8 cellular contexts compared by ENCODE assay signal in the genomic region with DNA sequence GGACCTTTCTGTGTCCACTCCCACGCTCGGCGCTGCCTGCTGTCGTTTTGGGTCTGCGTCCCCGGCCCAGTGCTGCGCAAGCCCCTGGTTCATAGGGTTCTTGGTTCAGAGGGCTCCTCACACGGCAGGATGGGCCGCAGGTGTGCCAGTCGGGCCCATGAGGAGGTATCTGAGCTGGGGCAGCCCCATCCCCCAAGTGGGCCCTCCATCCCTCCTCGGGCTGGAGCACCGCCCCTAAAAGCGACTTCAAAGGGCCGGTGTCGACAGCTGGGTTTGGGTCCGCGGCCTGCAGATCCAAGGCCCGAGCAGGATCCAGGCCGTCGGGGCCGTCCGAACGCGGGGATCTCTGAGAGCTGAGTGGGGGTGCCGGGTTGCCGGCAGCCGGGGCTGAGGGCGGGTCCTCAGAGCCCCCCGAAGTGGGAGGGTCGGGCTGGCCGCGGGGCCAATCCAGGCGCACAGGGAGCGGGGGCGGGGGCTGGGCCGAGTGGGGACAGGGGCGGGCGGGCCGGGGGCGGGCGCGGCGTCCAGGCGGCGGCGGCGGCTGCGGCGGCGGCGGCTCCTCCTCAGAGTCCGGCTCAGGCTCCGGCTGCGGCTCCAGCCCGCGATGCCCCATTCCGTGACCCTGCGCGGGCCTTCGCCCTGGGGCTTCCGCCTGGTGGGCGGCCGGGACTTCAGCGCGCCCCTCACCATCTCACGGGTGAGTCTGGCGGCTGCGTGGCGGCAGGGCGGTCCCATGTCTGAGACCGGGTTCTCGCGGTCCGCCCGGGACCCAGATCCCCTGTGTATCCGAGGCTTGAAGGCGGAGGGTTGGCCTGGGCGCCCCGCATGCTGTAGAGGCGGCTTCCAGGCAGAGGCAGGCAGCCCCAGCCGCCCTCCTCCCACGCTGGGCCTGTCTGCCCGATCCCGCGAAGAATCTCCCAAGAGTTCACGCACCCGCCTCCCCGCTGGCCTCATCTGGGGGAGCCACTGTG. TPM values are rescaled to one million over a fixed set of nuclear protein-coding genes. Genes with fewer than 3 reads are reported as not detected.
DNase-seq lines count a peak whose midpoint lies in the region; ATAC-seq and TF ChIP-seq lines count a peak whose summit lies in the region.

A gene with protein sequence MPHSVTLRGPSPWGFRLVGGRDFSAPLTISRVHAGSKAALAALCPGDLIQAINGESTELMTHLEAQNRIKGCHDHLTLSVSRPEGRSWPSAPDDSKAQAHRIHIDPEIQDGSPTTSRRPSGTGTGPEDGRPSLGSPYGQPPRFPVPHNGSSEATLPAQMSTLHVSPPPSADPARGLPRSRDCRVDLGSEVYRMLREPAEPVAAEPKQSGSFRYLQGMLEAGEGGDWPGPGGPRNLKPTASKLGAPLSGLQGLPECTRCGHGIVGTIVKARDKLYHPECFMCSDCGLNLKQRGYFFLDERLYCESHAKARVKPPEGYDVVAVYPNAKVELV (plus strand): TSS at position 566 of the 971 bp plus-strand sequence. CDS start 39 bp downstream, at position 605.

- WGBS in spleen, 5 donors = 26 to 63% (median 29%) methylated on average over 22 to 88 of the region's 88 CpGs

- intact Hi-C loops in spleen (cut with DNase I; ENCODE audit: low total_unique reads) = no loop called here

- no peak for ATAC-seq in HG03159 (IDR thresholded peaks at IDR 0.05; ENCODE audit: unreplicated experiment)

- H3K27ac ChIP-seq in spleen = peak within 1 kb of the TSS in 7 of 8 donors; percentile 60 to 77 (median 74)

- no peak for TF ChIP-seq POLR2A in spleen (IDR thresholded peaks at IDR 0.05)

- in situ Hi-C loops in astrocyte of the spinal cord (cut with HindIII; ENCODE audit: low sequenced_read_pairs) = no loop called here

- no peaks in the 10 kb centered on the region for H3K36me3 ChIP-seq in spleen

- DNase-seq in HFF-Myc (ENCODE audit: extremely low read depth, low read depth) (no peak), astrocyte of the spinal cord (ENCODE audit: low read depth, low spot score) (peak; percentile 48), iPS-NIHi11 (ENCODE audit: low spot score) (peak; percentile 92), spleen (peak; percentile 65), superior temporal gyrus (ENCODE audit: extremely low spot score) (no peak), NCI-H1105 treated with DMSO at 0.1 percent for 48 hours (lab: John Stamatoyannopoulos, UW) (no peak), putamen (ENCODE audit: low spot score) (no peak)

- no peaks in the 10 kb centered on the region for H3K9me3 ChIP-seq in spleen

- H3K4me1 ChIP-seq in spleen = peaks cover 0 to 29% (median 8%) of the 10 kb centered on the region in 6 donors

- H3K4me3 ChIP-seq in HFF-Myc (replicated peaks; ENCODE audit: low read depth, low read length) (peak within 1 kb of the TSS; percentile 67), astrocyte of the spinal cord (ENCODE audit: low read depth, low read length) (peak within 1 kb of the TSS; percentile 79), spleen (peak within 1 kb of the TSS; percentile 17 to 63 (median 28))

- H3K27me3 ChIP-seq in spleen (replicated peaks in 1 of 7) = peaks cover 0 to 26% (median 14%) of the 10 kb centered on the region in 7 donors

- no peak for TF ChIP-seq CTCF in HFF-Myc (IDR thresholded peaks at IDR 0.05; ENCODE audit: low read depth, low read length, missing control alignments)
- TF ChIP-seq CTCF in astrocyte of the spinal cord (IDR thresholded peaks at IDR 0.05; ENCODE audit: low read depth, low read length) = no peak
- TF ChIP-seq CTCF in spleen (IDR thresholded peaks at IDR 0.05 in 8 of 11, conservative IDR thresholded peaks at IDR 0.05 in 3 of 11) = no peak

RNA-seq across cellular contexts. Expression of the gene that starts here (rescaled TPM):
- 10 to 100 TPM in 1 of 7 donors, 1 to 10 TPM in 6; 3.5 to 17.4 (median 9.0) TPM for total RNA-seq in spleen
- polyA plus RNA-seq in spleen = 10 to 100 TPM in 1 of 3 donors, 1 to 10 TPM in 2; 7.5 to 16.9 (median 9.0) TPM

Comparison
In these comparisons a context has a peak if more than half of its experiments do, and no peak if none do; other contexts are left out.
1. DNase-seq: peak in astrocyte of the spinal cord (single experiment), iPS-NIHi11 (single experiment) and spleen (single experiment); none in HFF-Myc (single experiment), superior temporal gyrus (single experiment), NCI-H1105 treated with DMSO at 0.1 percent for 48 hours (single experiment) and putamen (single experiment).
2. H3K4me3 ChIP-seq: peak in every context shown above with its lines; median percentile 79 in astrocyte of the spinal cord; 67 in HFF-Myc; 28 in spleen.